In the genomic region with DNA sequence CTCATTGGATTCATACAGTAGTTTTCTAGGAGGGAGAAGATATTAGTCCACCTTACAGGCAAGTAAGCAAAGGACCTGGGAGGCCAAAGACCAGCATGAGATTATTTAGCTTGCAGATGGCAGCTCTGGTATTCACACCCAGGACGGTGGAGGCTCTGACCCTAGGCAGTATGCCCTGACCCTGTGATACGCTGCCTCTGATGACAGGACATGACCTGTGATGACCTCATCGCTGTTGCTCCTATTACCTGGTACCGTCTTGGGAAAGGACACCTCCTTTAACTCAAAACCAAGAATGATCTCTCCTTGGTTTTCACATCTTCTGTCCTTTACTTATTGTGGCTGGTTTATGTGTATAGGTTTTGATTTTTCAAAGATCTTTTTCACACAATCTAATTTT, we compare ENCODE assay signal across 13 cellular contexts.
DNase-seq lines count a peak whose midpoint lies in the region; ATAC-seq and TF ChIP-seq lines count a peak whose summit lies in the region.
"Had no signal": no experiment of that assay in that cellular context is flagged by ENCODE, and none has a peak within 500 bp of the region (broad histone marks: within the 10 kb centered on the region; RNA-seq: fewer than 3 reads in every experiment).

No MANE protein-coding gene starts in this region.

- no peaks in the 10 kb centered on the region for H3K9me3 Mint-ChIP-seq in activated naive CD8-positive, alpha-beta T cell treated with anti-CD3 and anti-CD28 coated beads, Interleukin-2, amount 50 U/mL, for 24 hours
- H3K9me3 Mint-ChIP-seq in activated naive CD8-positive, alpha-beta T cell treated with anti-CD3 and anti-CD28 coated beads for 36 hours = no peaks in the 10 kb centered on the region
- H3K9me3 Mint-ChIP-seq: CD4-positive, alpha-beta memory T cell had no signal

- peaks cover 5% of the 10 kb centered on the region for H3K27me3 Mint-ChIP-seq in activated naive CD8-positive, alpha-beta T cell treated with anti-CD3 and anti-CD28 coated beads, Interleukin-2, amount 50 U/mL, for 24 hours
- peaks cover 11% of the 10 kb centered on the region for H3K27me3 Mint-ChIP-seq in activated naive CD8-positive, alpha-beta T cell treated with anti-CD3 and anti-CD28 coated beads for 36 hours

- H3K4ac ChIP-seq in trophoblast cell (ENCODE audit: low read depth, low read length) = no peak overlapping the region

- H3K27ac ChIP-seq in HEK293 (ENCODE audit: extremely low read depth, low read depth, low read length) (no peak overlapping the region), SJCRH30 (peak overlapping the region; percentile 92), trophoblast cell (ENCODE audit: low read depth, low read length) (no peak overlapping the region)
- H3K27ac ChIP-seq: C4-2B had no signal

- H4K12ac ChIP-seq in trophoblast cell (ENCODE audit: low read depth, low read length) = no peak overlapping the region

- no peak overlapping the region for H2BK5ac ChIP-seq in trophoblast cell (ENCODE audit: low read depth, low read length, poor library complexity)

- TF ChIP-seq CTCF in HEK293 (tag by site-specific recombination; IDR thresholded peaks at IDR 0.05) = no peak

- H3K79me2 ChIP-seq in trophoblast cell (ENCODE audit: control insufficient read depth, insufficient read depth, low read length, poor library complexity) = no peaks in the 10 kb centered on the region

- no peak overlapping the region for H3K4me2 ChIP-seq in trophoblast cell (ENCODE audit: low read length)

- peaks cover 55% of the 10 kb centered on the region for H3K4me1 Mint-ChIP-seq in activated naive CD8-positive, alpha-beta T cell treated with anti-CD3 and anti-CD28 coated beads, Interleukin-2, amount 50 U/mL, for 24 hours
- peaks cover 24% of the 10 kb centered on the region for H3K4me1 Mint-ChIP-seq in activated naive CD8-positive, alpha-beta T cell treated with anti-CD3 and anti-CD28 coated beads for 36 hours

- no peak overlapping the region for H2AK5ac ChIP-seq in trophoblast cell (ENCODE audit: low read length)

- H3K4me3 ChIP-seq in HEK293 (ENCODE audit: low read depth, low read length) (no peak overlapping the region), SJCRH30 (no peak overlapping the region), trophoblast cell (ENCODE audit: low read depth, low read length) (no peak overlapping the region)
- H3K4me3 ChIP-seq: GM12878 had no signal

- no peak overlapping the region for H3K23ac ChIP-seq in trophoblast cell (ENCODE audit: low read length)

- no peak overlapping the region for H4K8ac ChIP-seq in trophoblast cell (ENCODE audit: low read depth, low read length)

- H3K36me3 ChIP-seq in HEK293 (ENCODE audit: control insufficient read depth in 2 of 2, insufficient read depth in 1 of 2, low read length in 2 of 2) (no peaks in the 10 kb centered on the region), SJCRH30 (no peaks in the 10 kb centered on the region), trophoblast cell (ENCODE audit: control insufficient read depth in 1 of 2, insufficient read depth in 2 of 2, low read length in 2 of 2) (no peaks in the 10 kb centered on the region)

- H3K4me1 ChIP-seq in HEK293 (ENCODE audit: control insufficient read depth, insufficient read depth, low read length) (peaks cover 4% of the 10 kb centered on the region; the same call in 1 of the 2 replicates), SJCRH30 (peaks cover 41% of the 10 kb centered on the region), trophoblast cell (ENCODE audit: control insufficient read depth in 1 of 2, insufficient read depth in 2 of 2, low read length in 2 of 2) (no peaks in the 10 kb centered on the region)

- POLR2A ChIA-PET in HEK293 (lab: Yijun Ruan, JAX) = no interaction called here

- no peaks in the 10 kb centered on the region for H3K9me3 ChIP-seq in HEK293 (ENCODE audit: control insufficient read depth, insufficient read depth, low read depth, low read length)
- H3K9me3 ChIP-seq in SJCRH30 (replicated peaks) = no peaks in the 10 kb centered on the region
- no peaks in the 10 kb centered on the region for H3K9me3 ChIP-seq in trophoblast cell (ENCODE audit: insufficient read depth, low read depth, low read length)

- H3K27me3 ChIP-seq in SJCRH30 (no peaks in the 10 kb centered on the region), trophoblast cell (ENCODE audit: insufficient read depth, low read length) (no peaks in the 10 kb centered on the region)

- H2BK12ac ChIP-seq in trophoblast cell (ENCODE audit: low read length) = no peak overlapping the region

- ATAC-seq in activated naive CD8-positive, alpha-beta T cell treated with anti-CD3 and anti-CD28 coated beads, Interleukin-2, amount 50 U/mL, for 24 hours = no peak
- no peak for ATAC-seq in HG03565 (IDR thresholded peaks at IDR 0.05; ENCODE audit: unreplicated experiment)
- ATAC-seq: GM12878, HCT116 had no signal

- H3K79me1 ChIP-seq in trophoblast cell (ENCODE audit: low read length) = no peaks in the 10 kb centered on the region

- no peaks in the 10 kb centered on the region for H3K36me3 Mint-ChIP-seq in activated naive CD8-positive, alpha-beta T cell treated with anti-CD3 and anti-CD28 coated beads, Interleukin-2, amount 50 U/mL, for 24 hours (ENCODE audit: low read depth)
- H3K36me3 Mint-ChIP-seq in activated naive CD8-positive, alpha-beta T cell treated with anti-CD3 and anti-CD28 coated beads for 36 hours = no peaks in the 10 kb centered on the region
- H3K36me3 Mint-ChIP-seq: CD4-positive, alpha-beta memory T cell had no signal

- H3K27ac Mint-ChIP-seq in activated naive CD8-positive, alpha-beta T cell treated with anti-CD3 and anti-CD28 coated beads, Interleukin-2, amount 50 U/mL, for 24 hours = peak overlapping the region; percentile 2
- H3K27ac Mint-ChIP-seq in activated naive CD8-positive, alpha-beta T cell treated with anti-CD3 and anti-CD28 coated beads for 36 hours = no peak overlapping the region

- WGBS in trophoblast cell (ENCODE audit: extremely low coverage, insufficient coverage, insufficient read length) = no CpG with 5 or more reads among the region's 4 CpGs

- no peak overlapping the region for H2BK120ac ChIP-seq in trophoblast cell (ENCODE audit: insufficient read depth, low read length, poor library complexity)

- no peak overlapping the region for H3K18ac ChIP-seq in trophoblast cell (ENCODE audit: low read length)

- H3K4me3 Mint-ChIP-seq in activated naive CD8-positive, alpha-beta T cell treated with anti-CD3 and anti-CD28 coated beads, Interleukin-2, amount 50 U/mL, for 24 hours = no peak overlapping the region
- H3K4me3 Mint-ChIP-seq in activated naive CD8-positive, alpha-beta T cell treated with anti-CD3 and anti-CD28 coated beads for 36 hours = no peak overlapping the region
- H3K4me3 Mint-ChIP-seq: CD4-positive, alpha-beta memory T cell had no signal

- DNase-seq in activated naive CD8-positive, alpha-beta T cell treated with anti-CD3 and anti-CD28 coated beads, Interleukin-2, amount 50 U/mL, for 24 hours = no peak
- no peak for DNase-seq in activated naive CD8-positive, alpha-beta T cell treated with anti-CD3 and anti-CD28 coated beads for 36 hours
- DNase-seq in SJCRH30 (no peak), trophoblast cell (peak; percentile 72 to 73), SKM-1 (lab: John Stamatoyannopoulos, UW; ENCODE audit: unreplicated experiment) (no peak)
- DNase-seq: ACHN; CD4-positive, alpha-beta memory T cell; DMS79 had no signal

- H3K9ac ChIP-seq in trophoblast cell (ENCODE audit: low read length) = no peak overlapping the region

- no peak overlapping the region for H3K14ac ChIP-seq in trophoblast cell (ENCODE audit: low read length)

- H4K91ac ChIP-seq in trophoblast cell (ENCODE audit: low read depth, low read length) = no peak overlapping the region

- CTCF ChIA-PET in HEK293 (lab: Yijun Ruan, JAX) = interaction anchor here (0.5 to 4.5 kb wide), 4 partner anchors 38 to 1285 kb away, joined by 3 to 50 read pairs (median 4); no protein-coding TSS in a partner anchor

- H2AFZ ChIP-seq in trophoblast cell (ENCODE audit: insufficient read depth, low read length, poor library complexity) = no peak overlapping the region

TF ChIP-seq in HEK293, 187 proteins besides CTCF, POLR2A, EP300 and RAD21 (continues in another document):
- TF ChIP-seq, protein P1, sequence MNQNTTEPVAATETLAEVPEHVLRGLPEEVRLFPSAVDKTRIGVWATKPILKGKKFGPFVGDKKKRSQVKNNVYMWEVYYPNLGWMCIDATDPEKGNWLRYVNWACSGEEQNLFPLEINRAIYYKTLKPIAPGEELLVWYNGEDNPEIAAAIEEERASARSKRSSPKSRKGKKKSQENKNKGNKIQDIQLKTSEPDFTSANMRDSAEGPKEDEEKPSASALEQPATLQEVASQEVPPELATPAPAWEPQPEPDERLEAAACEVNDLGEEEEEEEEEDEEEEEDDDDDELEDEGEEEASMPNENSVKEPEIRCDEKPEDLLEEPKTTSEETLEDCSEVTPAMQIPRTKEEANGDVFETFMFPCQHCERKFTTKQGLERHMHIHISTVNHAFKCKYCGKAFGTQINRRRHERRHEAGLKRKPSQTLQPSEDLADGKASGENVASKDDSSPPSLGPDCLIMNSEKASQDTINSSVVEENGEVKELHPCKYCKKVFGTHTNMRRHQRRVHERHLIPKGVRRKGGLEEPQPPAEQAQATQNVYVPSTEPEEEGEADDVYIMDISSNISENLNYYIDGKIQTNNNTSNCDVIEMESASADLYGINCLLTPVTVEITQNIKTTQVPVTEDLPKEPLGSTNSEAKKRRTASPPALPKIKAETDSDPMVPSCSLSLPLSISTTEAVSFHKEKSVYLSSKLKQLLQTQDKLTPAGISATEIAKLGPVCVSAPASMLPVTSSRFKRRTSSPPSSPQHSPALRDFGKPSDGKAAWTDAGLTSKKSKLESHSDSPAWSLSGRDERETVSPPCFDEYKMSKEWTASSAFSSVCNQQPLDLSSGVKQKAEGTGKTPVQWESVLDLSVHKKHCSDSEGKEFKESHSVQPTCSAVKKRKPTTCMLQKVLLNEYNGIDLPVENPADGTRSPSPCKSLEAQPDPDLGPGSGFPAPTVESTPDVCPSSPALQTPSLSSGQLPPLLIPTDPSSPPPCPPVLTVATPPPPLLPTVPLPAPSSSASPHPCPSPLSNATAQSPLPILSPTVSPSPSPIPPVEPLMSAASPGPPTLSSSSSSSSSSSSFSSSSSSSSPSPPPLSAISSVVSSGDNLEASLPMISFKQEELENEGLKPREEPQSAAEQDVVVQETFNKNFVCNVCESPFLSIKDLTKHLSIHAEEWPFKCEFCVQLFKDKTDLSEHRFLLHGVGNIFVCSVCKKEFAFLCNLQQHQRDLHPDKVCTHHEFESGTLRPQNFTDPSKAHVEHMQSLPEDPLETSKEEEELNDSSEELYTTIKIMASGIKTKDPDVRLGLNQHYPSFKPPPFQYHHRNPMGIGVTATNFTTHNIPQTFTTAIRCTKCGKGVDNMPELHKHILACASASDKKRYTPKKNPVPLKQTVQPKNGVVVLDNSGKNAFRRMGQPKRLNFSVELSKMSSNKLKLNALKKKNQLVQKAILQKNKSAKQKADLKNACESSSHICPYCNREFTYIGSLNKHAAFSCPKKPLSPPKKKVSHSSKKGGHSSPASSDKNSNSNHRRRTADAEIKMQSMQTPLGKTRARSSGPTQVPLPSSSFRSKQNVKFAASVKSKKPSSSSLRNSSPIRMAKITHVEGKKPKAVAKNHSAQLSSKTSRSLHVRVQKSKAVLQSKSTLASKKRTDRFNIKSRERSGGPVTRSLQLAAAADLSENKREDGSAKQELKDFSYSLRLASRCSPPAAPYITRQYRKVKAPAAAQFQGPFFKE (tag by site-specific recombination; IDR thresholded peaks at IDR 0.05; ENCODE audit: borderline replicate concordance) = no peak

Comparison
In these comparisons a context has a peak if more than half of its experiments do, and no peak if none do; other contexts are left out.
1. DNase-seq: peak in trophoblast cell (2 of 2); none in activated naive CD8-positive, alpha-beta T cell treated with anti-CD3 and anti-CD28 coated beads, Interleukin-2, amount 50 U/mL, for 24 hours (single experiment), activated naive CD8-positive, alpha-beta T cell treated with anti-CD3 and anti-CD28 coated beads for 36 hours (single experiment), SJCRH30 (0 of 2) and SKM-1 (single experiment).